In the genomic region with DNA sequence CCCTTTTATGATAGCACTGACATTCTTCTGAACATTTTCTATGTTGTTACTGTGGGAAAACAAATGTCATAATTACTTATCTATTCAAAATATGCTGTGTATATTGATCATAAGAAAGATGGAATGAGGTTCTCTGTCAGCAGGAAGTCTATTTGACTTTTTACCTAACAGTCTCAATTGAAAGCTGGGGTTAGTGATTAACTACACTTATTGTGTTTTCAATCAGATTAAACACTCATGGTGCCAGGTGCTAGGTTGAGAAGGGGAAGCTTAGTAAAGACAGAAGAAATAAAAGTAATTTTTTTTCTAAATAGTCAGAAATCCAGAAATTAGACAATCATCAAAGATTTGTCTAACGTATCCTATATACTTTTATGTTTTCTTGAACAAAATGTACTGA, we compare ENCODE assay signal across 23 cellular contexts.
"Had no signal": no experiment of that assay in that cellular context is flagged by ENCODE, and none has a peak within 500 bp of the region (broad histone marks: within the 10 kb centered on the region; RNA-seq: fewer than 3 reads in every experiment).

No MANE protein-coding gene starts in this region.

- H3K36me3 Mint-ChIP-seq: activated naive CD4-positive, alpha-beta T cell treated with anti-CD3 and anti-CD28 coated beads, Interleukin-2, amount 50 U/mL, for 72 hours; immature natural killer cell; memory B cell had no signal

- H3K4me3 ChIP-seq: hepatocyte, thyroid gland had no signal

- H3K36me3 ChIP-seq: brain microvascular endothelial cell, neutrophil, thyroid gland had no signal

- H3K9me3 ChIP-seq: thyroid gland had no signal

- H3K27ac Mint-ChIP-seq: activated CD8-positive, alpha-beta T cell treated with anti-CD3 and anti-CD28 coated beads, Interleukin-2, amount 10 ng/mL, durations not matched to agents 7 days and 5 days; activated naive CD4-positive, alpha-beta T cell treated with anti-CD3 and anti-CD28 coated beads, Interleukin-2, amount 50 U/mL, for 72 hours; activated T-helper 17 cell treated with anti-CD3 and anti-CD28 coated beads, Interleukin-2, amount 50 U/mL, for 72 hours; immature natural killer cell; memory B cell had no signal

- ATAC-seq: activated CD8-positive, alpha-beta T cell treated with anti-CD3 and anti-CD28 coated beads, Interleukin-2, amount 10 ng/mL, durations not matched to agents 7 days and 5 days; activated naive CD4-positive, alpha-beta T cell treated with anti-CD3 and anti-CD28 coated beads, Interleukin-2, amount 50 U/mL, for 72 hours; activated T-helper 17 cell treated with anti-CD3 and anti-CD28 coated beads, Interleukin-2, amount 50 U/mL, for 72 hours; sciatic nerve had no signal

- H3K9me3 Mint-ChIP-seq: activated T-helper 17 cell treated with anti-CD3 and anti-CD28 coated beads, Interleukin-2, amount 50 U/mL, for 72 hours had no signal

- DNase-seq: activated CD4-positive, alpha-beta T cell treated with anti-CD3 and anti-CD28 coated beads for 1 hour; activated CD4-positive, alpha-beta T cell treated with anti-CD3 and anti-CD28 coated beads, Interleukin-2, amount 50 U/mL, for 1 hour; activated CD8-positive, alpha-beta T cell treated with anti-CD3 and anti-CD28 coated beads, Interleukin-2, amount 10 ng/mL, durations not matched to agents 7 days and 5 days; activated T-cell treated with anti-CD3 and anti-CD28 coated beads, Interleukin-2, amount 50 U/mL, for 1 hour; aorta; brain microvascular endothelial cell; dermis blood vessel endothelial cell; effector CD8-positive, alpha-beta T cell; foreskin melanocyte; glutamatergic neuron; immature natural killer cell; stimulated activated CD4-positive, alpha-beta T cell treated with anti-CD3 and anti-CD28 coated beads, Interleukin-4, amount 100 ng/mL, for 24 hours; stimulated activated naive CD4-positive, alpha-beta T cell treated with Interleukin-2 at 50 U/mL for 16 hours; T-helper 1 cell; thyroid gland had no signal

- FAIRE-seq: TTC549 had no signal

- H3K4me1 ChIP-seq: thyroid gland had no signal

- H3K4me1 Mint-ChIP-seq: activated T-helper 17 cell treated with anti-CD3 and anti-CD28 coated beads, Interleukin-2, amount 50 U/mL, for 72 hours; immature natural killer cell; memory B cell had no signal

- H3K4me3 Mint-ChIP-seq: activated CD8-positive, alpha-beta T cell treated with anti-CD3 and anti-CD28 coated beads, Interleukin-2, amount 10 ng/mL, durations not matched to agents 7 days and 5 days; activated T-helper 17 cell treated with anti-CD3 and anti-CD28 coated beads, Interleukin-2, amount 50 U/mL, for 72 hours; immature natural killer cell; memory B cell; nephron had no signal
